16 cellular contexts compared by ENCODE assay signal in the genomic region with DNA sequence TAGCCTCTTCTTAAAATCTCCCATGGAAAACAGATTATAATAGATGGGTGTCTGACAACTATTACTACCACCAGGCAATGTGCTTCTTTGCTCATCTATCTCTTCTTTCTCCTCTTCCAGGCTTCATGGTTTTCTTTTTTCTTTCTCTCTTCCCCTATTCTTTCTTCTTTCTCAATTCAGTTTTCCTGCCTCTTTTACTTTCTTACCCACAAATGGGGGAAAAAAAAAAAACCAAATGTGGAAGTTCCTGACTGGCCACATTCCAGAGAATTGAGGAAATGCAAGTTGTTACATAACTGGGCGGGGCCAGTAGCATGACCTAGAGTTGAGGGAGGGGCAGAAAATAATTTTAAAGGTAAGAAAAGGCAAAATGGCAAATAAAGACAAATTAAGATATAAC. TPM values are rescaled to one million over a fixed set of nuclear protein-coding genes. Genes with fewer than 3 reads are reported as not detected.
DNase-seq lines count a peak whose midpoint lies in the region; ATAC-seq and TF ChIP-seq lines count a peak whose summit lies in the region.
"Had no signal": no experiment of that assay in that cellular context is flagged by ENCODE, and none has a peak within 500 bp of the region (broad histone marks: within the 10 kb centered on the region; RNA-seq: fewer than 3 reads in every experiment).

No MANE protein-coding gene starts in this region.

- no peaks in the 10 kb centered on the region for H3K9me2 ChIP-seq in hepatocyte (replicated peaks; ENCODE audit: insufficient read depth)

- H3K79me2 ChIP-seq in hepatocyte, result no peaks in the 10 kb centered on the region

- ATAC-seq in GM21717 (IDR thresholded peaks at IDR 0.05; ENCODE audit: unreplicated experiment) (no peak), HG02884 (IDR thresholded peaks at IDR 0.05; ENCODE audit: unreplicated experiment) (no peak)
- ATAC-seq: gastroesophageal sphincter, natural killer cell had no signal

- H3K27me3 ChIP-seq in hepatocyte, result no peaks in the 10 kb centered on the region
- H3K27me3 ChIP-seq: cardiac muscle cell, gastroesophageal sphincter had no signal

- no peaks in the 10 kb centered on the region for H3K36me3 Mint-ChIP-seq in type B pancreatic cell
- H3K36me3 Mint-ChIP-seq: natural killer cell had no signal

- H3K36me3 ChIP-seq in hepatocyte (replicated peaks; ENCODE audit: insufficient read depth, low read depth), result no peaks in the 10 kb centered on the region
- H3K36me3 ChIP-seq: cardiac muscle cell, gastroesophageal sphincter had no signal

- DNase-seq in DMS53 (lab: John Stamatoyannopoulos, UW), result peak; percentile 42
- DNase-seq in DMS53 treated with DMSO at 0.1 percent for 48 hours (lab: John Stamatoyannopoulos, UW; ENCODE audit: unreplicated experiment), result no peak
- DNase-seq in SKM-1 (lab: John Stamatoyannopoulos, UW; ENCODE audit: unreplicated experiment), result peak; percentile 86
- DNase-seq in hepatocyte (ENCODE audit: low spot score), result peak; percentile 51
- DNase-seq in type B pancreatic cell (ENCODE audit: extremely low spot score, unreplicated experiment), result no peak
- DNase-seq in stimulated activated naive CD4-positive, alpha-beta T cell (lab: John Stamatoyannopoulos, UW), result no peak
- DNase-seq: HFFc6, natural killer cell, NCI-H1694 treated with DMSO at 0.1 percent for 48 hours had no signal

- peaks cover 4% of the 10 kb centered on the region for H3K27me3 Mint-ChIP-seq in type B pancreatic cell

- H3K4me1 ChIP-seq in hepatocyte (ENCODE audit: insufficient read depth), result no peaks in the 10 kb centered on the region
- H3K4me1 ChIP-seq: gastroesophageal sphincter had no signal

- no peak overlapping the region for H3K4me3 ChIP-seq in hepatocyte
- H3K4me3 ChIP-seq: cardiac muscle cell, gastroesophageal sphincter had no signal

- H3K27ac Mint-ChIP-seq in type B pancreatic cell, result peak overlapping the region; percentile 94
- H3K27ac Mint-ChIP-seq: activated T-helper 1 cell treated with anti-CD3 and anti-CD28 coated beads, Interleukin-12 subunit alpha, Interleukin-12 subunit beta, Interleukin-2, Interleukin-4 antibody, amounts not matched to agents 30 ng/mL and 10 ng/mL and 1 ng/mL, durations not matched to agents 14 hours and 24 hours and 36 hours; HFFc6; natural killer cell; stimulated activated naive CD8-positive, alpha-beta T cell treated with anti-CD3 and anti-CD28 coated beads, Interleukin-15, Interleukin-2, amounts not matched to agents 100 ng/mL and 50 ng/mL, for 24 hours had no signal

- H3K9me3 ChIP-seq in hepatocyte (ENCODE audit: low read depth), result no peaks in the 10 kb centered on the region
- H3K9me3 ChIP-seq: gastroesophageal sphincter had no signal

- H3K4me3 Mint-ChIP-seq in type B pancreatic cell, result peak overlapping the region; percentile 44
- H3K4me3 Mint-ChIP-seq: activated T-helper 1 cell treated with anti-CD3 and anti-CD28 coated beads, Interleukin-12 subunit alpha, Interleukin-12 subunit beta, Interleukin-2, Interleukin-4 antibody, amounts not matched to agents 30 ng/mL and 10 ng/mL and 1 ng/mL, durations not matched to agents 14 hours and 24 hours and 36 hours; HFFc6; natural killer cell; stimulated activated naive CD8-positive, alpha-beta T cell treated with anti-CD3 and anti-CD28 coated beads, Interleukin-15, Interleukin-2, amounts not matched to agents 100 ng/mL and 50 ng/mL, for 24 hours had no signal

- H3K4me2 ChIP-seq in hepatocyte, result no peak overlapping the region

- peaks cover 4% of the 10 kb centered on the region for H3K4me1 Mint-ChIP-seq in type B pancreatic cell (ENCODE audit: unreplicated experiment)
- H3K4me1 Mint-ChIP-seq: natural killer cell had no signal

- TF ChIP-seq CTCF in hepatocyte (IDR thresholded peaks at IDR 0.05; ENCODE audit: poor library complexity) (no peak), type B pancreatic cell (conservative IDR thresholded peaks at IDR 0.05) (no peak)

- peaks cover 6% of the 10 kb centered on the region for H3K9me3 Mint-ChIP-seq in type B pancreatic cell
- H3K9me3 Mint-ChIP-seq: activated T-helper 1 cell treated with anti-CD3 and anti-CD28 coated beads, Interleukin-12 subunit alpha, Interleukin-12 subunit beta, Interleukin-2, Interleukin-4 antibody, amounts not matched to agents 30 ng/mL and 10 ng/mL and 1 ng/mL, durations not matched to agents 14 hours and 24 hours and 36 hours; HFFc6; natural killer cell; stimulated activated naive CD8-positive, alpha-beta T cell treated with anti-CD3 and anti-CD28 coated beads, Interleukin-15, Interleukin-2, amounts not matched to agents 100 ng/mL and 50 ng/mL, for 24 hours had no signal

- no peaks in the 10 kb centered on the region for H4K20me1 ChIP-seq in hepatocyte (ENCODE audit: insufficient read depth, poor library complexity, severe bottlenecking)

- 80% methylated on average over 1 of the region's 1 CpG for WGBS in hepatocyte (ENCODE audit: low lambda C conversion rate, missing lambda C conversion rate)

- peak overlapping the region; percentile 49 for H3K27ac ChIP-seq in hepatocyte
- H3K27ac ChIP-seq: 22Rv1, cardiac muscle cell, gastroesophageal sphincter had no signal

- H2AFZ ChIP-seq in hepatocyte, result no peak overlapping the region

RNA-seq across cellular contexts. Expression of gene SMG7, which starts 10.9 kb away (rescaled TPM):
- 28.8 and 39.5 TPM in 2 replicates for total RNA-seq in hepatocyte
- 22.3 and 28.1 TPM in 2 replicates for polyA plus RNA-seq in hepatocyte
- total RNA-seq in type B pancreatic cell (ENCODE audit: low replicate concordance), result 63.4 and 69.6 TPM in 2 replicates

RNA-seq across cellular contexts. Expression of gene NMNAT2, which starts 43.2 kb away (rescaled TPM):
- total RNA-seq in hepatocyte, result 0.88 and 1.00 TPM in 2 replicates
- polyA plus RNA-seq in hepatocyte, result 0.66 and 0.99 TPM in 2 replicates
- 3.7 and 8.2 TPM in 2 replicates for total RNA-seq in type B pancreatic cell (ENCODE audit: low replicate concordance)
- total RNA-seq: activated T-helper 1 cell treated with anti-CD3 and anti-CD28 coated beads, Interleukin-12 subunit alpha, Interleukin-12 subunit beta, Interleukin-2, Interleukin-4 antibody, amounts not matched to agents 30 ng/mL and 10 ng/mL and 1 ng/mL, durations not matched to agents 14 hours and 24 hours and 36 hours; natural killer cell had no signal
- polyA plus RNA-seq: cardiac muscle cell had no signal

Comparison
In these comparisons a context has a peak if more than half of its experiments do, and no peak if none do; other contexts are left out.
1. DNase-seq: peak in DMS53 (single experiment), SKM-1 (single experiment) and hepatocyte (single experiment); none in DMS53 treated with DMSO at 0.1 percent for 48 hours (single experiment), type B pancreatic cell (single experiment) and stimulated activated naive CD4-positive, alpha-beta T cell (0 of 6).